In the genomic region with DNA sequence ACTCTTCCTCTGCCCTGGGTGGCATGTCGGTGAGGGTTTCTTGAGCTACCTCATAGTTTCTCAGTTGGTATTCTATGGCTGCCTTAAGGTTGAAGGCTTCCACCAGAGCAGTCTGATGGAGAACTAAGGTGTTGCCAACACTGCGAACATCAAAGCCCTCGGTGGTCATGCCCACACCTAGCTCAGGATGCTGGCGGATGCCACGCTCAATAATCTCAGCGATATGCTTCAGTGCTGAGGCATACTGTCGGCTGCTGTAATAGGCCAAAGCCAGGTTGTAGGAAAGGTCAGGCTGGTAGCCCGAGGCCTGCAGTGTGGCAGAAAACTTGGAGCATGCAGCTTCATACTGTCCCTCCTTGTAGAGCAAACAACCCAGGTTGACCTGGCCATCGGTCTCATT, we compare ENCODE assay signal across 8 cellular contexts.
DNase-seq lines count a peak whose midpoint lies in the region; ATAC-seq and TF ChIP-seq lines count a peak whose summit lies in the region.

No MANE protein-coding gene starts in this region.

- H3K9me3 ChIP-seq in BLaER1 treated with 17β-estradiol and CSF1 and Interleukin-3, amounts not matched to agents 10 nM and 100 nM (replicated peaks in 1 of 11): peaks cover 0 to 13% (median 0%) of the 10 kb centered on the region in 11 experiments; a peak in 5 of 22 replicates
- H3K9me3 ChIP-seq in MG63 (no peaks in the 10 kb centered on the region), ectodermal cell (ENCODE audit: control insufficient read depth, low read length) (no peaks in the 10 kb centered on the region)

- H4K20me1 ChIP-seq in BLaER1 treated with 17β-estradiol and CSF1 and Interleukin-3, amounts not matched to agents 10 nM and 100 nM: no peaks in the 10 kb centered on the region

- H3K27ac Mint-ChIP-seq in neural crest cell (ENCODE audit: unreplicated experiment): no peak overlapping the region

- peak overlapping the region in 6 of 11 experiments; percentile 89 to 100 (median 96); a peak in 9 of 22 replicates for H3K27ac ChIP-seq in BLaER1 treated with 17β-estradiol and CSF1 and Interleukin-3, amounts not matched to agents 10 nM and 100 nM
- peak overlapping the region; percentile 90 for H3K27ac ChIP-seq in ectodermal cell (ENCODE audit: insufficient read depth, low read depth, low read length, poor library complexity, severe bottlenecking)

- WGBS in ectodermal cell, 2 experiments: 88% methylated on average over 9 of the region's 9 CpGs

- peaks cover 5% of the 10 kb centered on the region for H3K36me3 Mint-ChIP-seq in neural crest cell (ENCODE audit: low read depth)

- peaks cover 0 to 15% (median 5%) of the 10 kb centered on the region in 10 experiments; a peak in 13 of 20 replicates for H3K4me1 ChIP-seq in BLaER1 treated with 17β-estradiol and CSF1 and Interleukin-3, amounts not matched to agents 10 nM and 100 nM
- H3K4me1 ChIP-seq in ectodermal cell (ENCODE audit: control insufficient read depth, insufficient read depth, low read length): no peaks in the 10 kb centered on the region

- peaks cover 6% of the 10 kb centered on the region for H3K9me3 Mint-ChIP-seq in neural crest cell

- ATAC-seq in HG03442 (IDR thresholded peaks at IDR 0.05; ENCODE audit: unreplicated experiment): no peak

- TF ChIP-seq CTCF in neural crest cell (conservative IDR thresholded peaks at IDR 0.05): no peak

- H3K36me3 ChIP-seq in BLaER1 treated with 17β-estradiol and CSF1 and Interleukin-3, amounts not matched to agents 10 nM and 100 nM: no peaks in the 10 kb centered on the region
- H3K36me3 ChIP-seq in MG63 (no peaks in the 10 kb centered on the region), ectodermal cell (ENCODE audit: control insufficient read depth, insufficient read depth, low read length) (no peaks in the 10 kb centered on the region)

- peaks cover 21% of the 10 kb centered on the region for H3K4me1 Mint-ChIP-seq in neural crest cell

- H3K4me2 ChIP-seq in BLaER1 treated with 17β-estradiol and CSF1 and Interleukin-3, amounts not matched to agents 10 nM and 100 nM: peak overlapping the region; percentile 69 to 89 (median 76)

- peak overlapping the region in 8 of 11 experiments; percentile 84 to 99 (median 92); a peak in 9 of 22 replicates for H3K9ac ChIP-seq in BLaER1 treated with 17β-estradiol and CSF1 and Interleukin-3, amounts not matched to agents 10 nM and 100 nM

- peak overlapping the region; percentile 95 for H3K4me3 Mint-ChIP-seq in neural crest cell

- no peak for DNase-seq in MG63
- DNase-seq in neural crest cell (ENCODE audit: low read depth, low spot score): no peak
- DNase-seq in middle frontal gyrus (ENCODE audit: extremely low spot score, low spot score): no peak
- no peak for DNase-seq in RKO (ENCODE audit: low spot score)
- no peak for DNase-seq in NCI-H1105 (lab: John Stamatoyannopoulos, UW)

- no peaks in the 10 kb centered on the region for H3K27me3 ChIP-seq in BLaER1 treated with 17β-estradiol and CSF1 and Interleukin-3, amounts not matched to agents 10 nM and 100 nM
- no peaks in the 10 kb centered on the region for H3K27me3 ChIP-seq in MG63
- H3K27me3 ChIP-seq in ectodermal cell (ENCODE audit: control insufficient read depth, insufficient read depth, low read length, poor library complexity, severe bottlenecking): no peaks in the 10 kb centered on the region

- H3K4me3 ChIP-seq in BLaER1 treated with 17β-estradiol and CSF1 and Interleukin-3, amounts not matched to agents 10 nM and 100 nM: peak overlapping the region; percentile 61 to 78 (median 73)
- peak overlapping the region; percentile 76 for H3K4me3 ChIP-seq in MG63
- H3K4me3 ChIP-seq in ectodermal cell (ENCODE audit: insufficient read depth, low read depth, low read length): peak overlapping the region; percentile 81

- no peaks in the 10 kb centered on the region for H3K27me3 Mint-ChIP-seq in neural crest cell (ENCODE audit: low read depth)
